ENCODE assay signal across 10 cellular contexts in the genomic region with DNA sequence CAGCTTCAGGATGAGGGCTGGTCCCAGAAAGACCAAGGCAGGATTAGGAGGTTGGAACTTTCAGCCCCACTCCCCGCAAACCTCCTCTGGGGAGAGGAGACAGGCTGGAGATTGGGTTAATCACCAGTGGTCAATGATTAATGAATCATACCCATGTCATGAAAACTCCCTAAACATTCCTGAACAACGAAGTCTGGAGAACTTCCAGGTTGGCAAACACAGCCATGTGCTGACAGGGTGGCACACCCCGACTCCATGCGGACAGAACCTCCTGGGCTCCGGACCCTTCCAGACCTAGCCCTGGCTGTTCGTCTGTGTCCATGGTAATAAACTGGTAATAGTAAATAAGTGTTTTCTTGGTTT.
DNase-seq lines count a peak whose midpoint lies in the region; ATAC-seq and TF ChIP-seq lines count a peak whose summit lies in the region.
"Had no signal": no experiment of that assay in that cellular context is flagged by ENCODE, and none has a peak within 500 bp of the region (broad histone marks: within the 10 kb centered on the region; RNA-seq: fewer than 3 reads in every experiment).

No MANE protein-coding gene starts in this region.

- peaks cover 15% of the 10 kb centered on the region for H3K4me1 Mint-ChIP-seq in endodermal cell

- H3K27ac Mint-ChIP-seq in endodermal cell, result peak overlapping the region; percentile 52

- WGBS in endodermal cell (ENCODE audit: insufficient coverage in 1 of 2, insufficient read length in 1 of 2), 2 experiments, result 93% methylated on average over 6 of the region's 6 CpGs; no CpG with 5 or more reads in 1 of the 2 experiments

- H3K9ac ChIP-seq in endodermal cell (ENCODE audit: extremely low read depth, low read length, poor library complexity, severe bottlenecking), result no peak overlapping the region

- no peaks in the 10 kb centered on the region for H3K9me3 ChIP-seq in endodermal cell (ENCODE audit: control insufficient read depth, low read length)
- no peaks in the 10 kb centered on the region for H3K9me3 ChIP-seq in mucosa of descending colon
- no peaks in the 10 kb centered on the region for H3K9me3 ChIP-seq in effector memory CD4-positive, alpha-beta T cell (ENCODE audit: control insufficient read depth, low read length)

- H3K4me1 ChIP-seq in endodermal cell (ENCODE audit: control insufficient read depth, insufficient read depth, low read length) (peaks cover 7% of the 10 kb centered on the region), mucosa of descending colon (ENCODE audit: low read depth) (peaks cover 7% of the 10 kb centered on the region)
- H3K4me1 ChIP-seq in effector memory CD4-positive, alpha-beta T cell (ENCODE audit: control insufficient read depth, insufficient read depth, low read length, poor library complexity, severe bottlenecking), result no peaks in the 10 kb centered on the region

- no peak overlapping the region for H3K4me3 Mint-ChIP-seq in endodermal cell

- ATAC-seq in mucosa of descending colon (peak; percentile 87), HG02798 (IDR thresholded peaks at IDR 0.05; ENCODE audit: poor library complexity, unreplicated experiment) (no peak), HG03045 (IDR thresholded peaks at IDR 0.05; ENCODE audit: unreplicated experiment) (no peak)

- DNase-seq in AG08396 (ENCODE audit: low spot score), result peak; percentile 78
- peak; percentile 88 for DNase-seq in NCI-H226
- no peak for DNase-seq in endodermal cell
- peak in 2 of 3 donors; percentile 70 to 85 for DNase-seq in mucosa of descending colon
- DNase-seq in NCI-H1694 treated with DMSO at 0.1 percent for 48 hours (lab: John Stamatoyannopoulos, UW), result no peak
- DNase-seq in effector memory CD4-positive, alpha-beta T cell, result no peak
- DNase-seq: activated effector memory CD4-positive, alpha-beta T cell treated with Interleukin-2 at 50 U/mL for 16 hours; glutamatergic neuron had no signal

- no peak overlapping the region for H3K27ac ChIP-seq in endodermal cell (ENCODE audit: low read depth, low read length)
- no peak overlapping the region for H3K27ac ChIP-seq in effector memory CD4-positive, alpha-beta T cell (ENCODE audit: insufficient read depth, low read length, poor library complexity, severe bottlenecking)

- TF ChIP-seq CTCF in endodermal cell (conservative IDR thresholded peaks at IDR 0.05) (no peak), mucosa of descending colon (IDR thresholded peaks at IDR 0.05) (no peak)

- no peaks in the 10 kb centered on the region for H3K36me3 ChIP-seq in endodermal cell (ENCODE audit: control insufficient read depth, insufficient read depth, low read length)
- no peaks in the 10 kb centered on the region for H3K36me3 ChIP-seq in mucosa of descending colon (ENCODE audit: low read depth)
- no peaks in the 10 kb centered on the region for H3K36me3 ChIP-seq in effector memory CD4-positive, alpha-beta T cell (ENCODE audit: control insufficient read depth, insufficient read depth, low read length)

- peaks cover 5% of the 10 kb centered on the region for H3K27me3 Mint-ChIP-seq in endodermal cell (ENCODE audit: insufficient read depth)

- no peaks in the 10 kb centered on the region for H3K27me3 ChIP-seq in endodermal cell (ENCODE audit: control insufficient read depth, insufficient read depth, low read length, poor library complexity, severe bottlenecking)
- H3K27me3 ChIP-seq in effector memory CD4-positive, alpha-beta T cell (replicated peaks; ENCODE audit: control insufficient read depth, insufficient read depth, low read length, poor library complexity, severe bottlenecking), result no peaks in the 10 kb centered on the region

- no peak overlapping the region for H3K4me3 ChIP-seq in endodermal cell (ENCODE audit: low read length)
- H3K4me3 ChIP-seq in mucosa of descending colon, result no peak overlapping the region
- no peak overlapping the region for H3K4me3 ChIP-seq in effector memory CD4-positive, alpha-beta T cell (ENCODE audit: insufficient read depth, low read depth, low read length, poor library complexity, severe bottlenecking)

- no peaks in the 10 kb centered on the region for H3K9me3 Mint-ChIP-seq in endodermal cell

- no peaks in the 10 kb centered on the region for H3K36me3 Mint-ChIP-seq in endodermal cell (ENCODE audit: low read depth)

- intact Hi-C loops in mucosa of descending colon (cut with DNase I, micrococcal nuclease), result loop anchor here in 1 of 2 donors (10.0 kb wide), 1 partner anchor 264 kb away; no protein-coding TSS in a partner anchor

Comparison
In these comparisons a context has a peak if more than half of its experiments do, and no peak if none do; other contexts are left out.
1. DNase-seq: peak in AG08396 (single experiment), NCI-H226 (single experiment) and mucosa of descending colon (2 of 3); none in endodermal cell (single experiment), NCI-H1694 treated with DMSO at 0.1 percent for 48 hours (single experiment) and effector memory CD4-positive, alpha-beta T cell (0 of 3).